Comparison of ENCODE assay signal across 1 cellular context in the genomic region with DNA sequence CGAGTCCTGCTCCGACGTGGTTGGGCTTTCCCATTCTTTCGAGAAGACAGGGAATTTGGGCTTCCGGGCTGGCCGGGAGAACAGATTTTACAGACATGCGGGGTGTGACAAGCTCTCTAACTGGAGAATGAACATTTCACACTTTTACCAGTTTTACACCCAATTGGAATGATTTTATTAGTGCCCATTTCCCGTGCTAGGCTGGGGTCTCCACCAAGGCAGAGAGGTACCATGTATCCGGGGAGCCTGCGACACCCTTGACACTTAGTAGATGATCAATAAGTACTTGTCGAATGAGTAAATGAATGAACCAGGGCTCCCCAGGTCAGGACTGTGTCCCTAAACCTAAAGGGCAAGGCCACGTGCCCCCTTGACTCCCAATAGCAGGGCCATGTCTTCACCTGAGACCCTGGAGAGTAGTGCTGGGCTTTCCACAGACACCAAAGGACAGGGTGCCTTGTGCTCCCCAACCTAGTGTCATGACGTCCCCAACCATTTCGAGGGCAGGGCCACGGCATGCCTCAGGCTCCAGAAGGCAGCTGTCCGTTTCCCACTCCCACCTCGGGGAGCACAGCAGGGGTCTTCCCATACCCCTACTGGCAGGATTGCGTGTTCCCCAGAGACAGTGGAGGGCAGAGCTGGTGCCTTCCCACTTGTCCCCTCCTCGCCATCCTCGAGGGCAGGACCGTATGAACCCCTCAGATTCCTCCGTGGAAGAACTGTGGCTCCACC.
TF ChIP-seq lines count a peak whose summit lies in the region.

No MANE protein-coding gene starts in this region.

TF ChIP-seq in HepG2, 621 proteins besides CTCF, POLR2A, EP300 and RAD21 (continued from another document):
- TF ChIP-seq, protein P1, sequence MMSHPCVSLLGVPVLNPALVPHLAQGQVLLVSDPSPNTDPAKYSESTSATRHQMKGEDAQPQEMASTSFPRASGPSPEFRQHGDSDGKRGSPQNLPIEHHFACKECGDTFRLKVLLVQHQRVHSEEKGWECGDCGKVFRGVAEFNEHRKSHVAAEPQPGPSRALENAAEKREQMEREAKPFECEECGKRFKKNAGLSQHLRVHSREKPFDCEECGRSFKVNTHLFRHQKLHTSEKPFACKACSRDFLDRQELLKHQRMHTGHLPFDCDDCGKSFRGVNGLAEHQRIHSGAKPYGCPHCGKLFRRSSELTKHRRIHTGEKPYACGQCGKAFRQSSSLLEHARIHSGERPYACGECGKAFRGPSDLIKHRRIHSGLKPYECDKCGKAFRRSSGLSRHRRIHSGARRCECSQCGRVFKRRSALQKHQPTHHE (CRISPR knock-in tag; IDR thresholded peaks at IDR 0.05; ENCODE audit: borderline replicate concordance), result no peak
- TF ChIP-seq ZNF253 (CRISPR knock-in tag; IDR thresholded peaks at IDR 0.05; ENCODE audit: borderline replicate concordance), result no peak; the same call in 1 of the 2 replicates
- TF ChIP-seq ZFP82 (CRISPR knock-in tag; IDR thresholded peaks at IDR 0.05; ENCODE audit: borderline replicate concordance), result no peak
- no peak for TF ChIP-seq ZNF543 (CRISPR knock-in tag; IDR thresholded peaks at IDR 0.05)
- TF ChIP-seq PPARG (CRISPR knock-in tag; conservative IDR thresholded peaks at IDR 0.05), result no peak
- TF ChIP-seq GATAD1 (CRISPR knock-in tag; IDR thresholded peaks at IDR 0.05), result 0 out of 2 replicates have a peak, but pooled peaks have one; percentile 10
- TF ChIP-seq HNRNPH1 (optimal IDR thresholded peaks at IDR 0.05; ENCODE audit: low read depth, low read length), result no peak
- TF ChIP-seq, protein P2, sequence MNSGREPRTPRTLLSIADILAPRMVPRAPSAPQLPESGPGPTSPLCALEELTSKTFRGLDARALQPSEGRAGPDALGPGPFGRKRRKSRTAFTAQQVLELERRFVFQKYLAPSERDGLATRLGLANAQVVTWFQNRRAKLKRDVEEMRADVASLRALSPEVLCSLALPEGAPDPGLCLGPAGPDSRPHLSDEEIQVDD (CRISPR knock-in tag; IDR thresholded peaks at IDR 0.05; ENCODE audit: borderline replicate concordance), result no peak
- TF ChIP-seq, protein P3, sequence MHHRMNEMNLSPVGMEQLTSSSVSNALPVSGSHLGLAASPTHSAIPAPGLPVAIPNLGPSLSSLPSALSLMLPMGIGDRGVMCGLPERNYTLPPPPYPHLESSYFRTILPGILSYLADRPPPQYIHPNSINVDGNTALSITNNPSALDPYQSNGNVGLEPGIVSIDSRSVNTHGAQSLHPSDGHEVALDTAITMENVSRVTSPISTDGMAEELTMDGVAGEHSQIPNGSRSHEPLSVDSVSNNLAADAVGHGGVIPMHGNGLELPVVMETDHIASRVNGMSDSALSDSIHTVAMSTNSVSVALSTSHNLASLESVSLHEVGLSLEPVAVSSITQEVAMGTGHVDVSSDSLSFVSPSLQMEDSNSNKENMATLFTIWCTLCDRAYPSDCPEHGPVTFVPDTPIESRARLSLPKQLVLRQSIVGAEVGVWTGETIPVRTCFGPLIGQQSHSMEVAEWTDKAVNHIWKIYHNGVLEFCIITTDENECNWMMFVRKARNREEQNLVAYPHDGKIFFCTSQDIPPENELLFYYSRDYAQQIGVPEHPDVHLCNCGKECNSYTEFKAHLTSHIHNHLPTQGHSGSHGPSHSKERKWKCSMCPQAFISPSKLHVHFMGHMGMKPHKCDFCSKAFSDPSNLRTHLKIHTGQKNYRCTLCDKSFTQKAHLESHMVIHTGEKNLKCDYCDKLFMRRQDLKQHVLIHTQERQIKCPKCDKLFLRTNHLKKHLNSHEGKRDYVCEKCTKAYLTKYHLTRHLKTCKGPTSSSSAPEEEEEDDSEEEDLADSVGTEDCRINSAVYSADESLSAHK (CRISPR knock-in tag; IDR thresholded peaks at IDR 0.05; ENCODE audit: borderline replicate concordance), result no peak
- no peak for TF ChIP-seq EZH2 (conservative IDR thresholded peaks at IDR 0.05; ENCODE audit: low read depth, low read length)
- 0 out of 2 replicates have a peak, but pooled peaks have one; percentile 8 for TF ChIP-seq CEBPG (CRISPR knock-in tag; IDR thresholded peaks at IDR 0.05)
- 0 out of 2 replicates have a peak, but pooled peaks have one; percentile 15 for TF ChIP-seq ZNF337 (CRISPR knock-in tag; IDR thresholded peaks at IDR 0.05; ENCODE audit: borderline replicate concordance, low read depth)
- TF ChIP-seq GABPA (IDR thresholded peaks at IDR 0.05; ENCODE audit: low read depth, low read length), result no peak
- no peak for TF ChIP-seq GABPA (CRISPR knock-in tag; IDR thresholded peaks at IDR 0.05; ENCODE audit: low read depth)
- no peak for TF ChIP-seq ZNF432 (CRISPR knock-in tag; IDR thresholded peaks at IDR 0.05; ENCODE audit: borderline replicate concordance)
- no peak for TF ChIP-seq SAP130 (CRISPR knock-in tag; IDR thresholded peaks at IDR 0.05; ENCODE audit: low read depth)
- no peak for TF ChIP-seq GTF2F1 (IDR thresholded peaks at IDR 0.05; ENCODE audit: low read length)
- no peak for TF ChIP-seq ZNF333 (CRISPR knock-in tag; IDR thresholded peaks at IDR 0.05; ENCODE audit: borderline replicate concordance)
- TF ChIP-seq, protein P4, sequence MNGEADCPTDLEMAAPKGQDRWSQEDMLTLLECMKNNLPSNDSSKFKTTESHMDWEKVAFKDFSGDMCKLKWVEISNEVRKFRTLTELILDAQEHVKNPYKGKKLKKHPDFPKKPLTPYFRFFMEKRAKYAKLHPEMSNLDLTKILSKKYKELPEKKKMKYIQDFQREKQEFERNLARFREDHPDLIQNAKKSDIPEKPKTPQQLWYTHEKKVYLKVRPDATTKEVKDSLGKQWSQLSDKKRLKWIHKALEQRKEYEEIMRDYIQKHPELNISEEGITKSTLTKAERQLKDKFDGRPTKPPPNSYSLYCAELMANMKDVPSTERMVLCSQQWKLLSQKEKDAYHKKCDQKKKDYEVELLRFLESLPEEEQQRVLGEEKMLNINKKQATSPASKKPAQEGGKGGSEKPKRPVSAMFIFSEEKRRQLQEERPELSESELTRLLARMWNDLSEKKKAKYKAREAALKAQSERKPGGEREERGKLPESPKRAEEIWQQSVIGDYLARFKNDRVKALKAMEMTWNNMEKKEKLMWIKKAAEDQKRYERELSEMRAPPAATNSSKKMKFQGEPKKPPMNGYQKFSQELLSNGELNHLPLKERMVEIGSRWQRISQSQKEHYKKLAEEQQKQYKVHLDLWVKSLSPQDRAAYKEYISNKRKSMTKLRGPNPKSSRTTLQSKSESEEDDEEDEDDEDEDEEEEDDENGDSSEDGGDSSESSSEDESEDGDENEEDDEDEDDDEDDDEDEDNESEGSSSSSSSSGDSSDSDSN (CRISPR knock-in tag; IDR thresholded peaks at IDR 0.05), result no peak
- TF ChIP-seq ZMAT3 (CRISPR knock-in tag; conservative IDR thresholded peaks at IDR 0.05), result 0 out of 2 replicates have a peak, but pooled peaks have one; percentile 5
- no peak for TF ChIP-seq SP140L (CRISPR knock-in tag; IDR thresholded peaks at IDR 0.05; ENCODE audit: borderline replicate concordance)
- TF ChIP-seq, protein P5, sequence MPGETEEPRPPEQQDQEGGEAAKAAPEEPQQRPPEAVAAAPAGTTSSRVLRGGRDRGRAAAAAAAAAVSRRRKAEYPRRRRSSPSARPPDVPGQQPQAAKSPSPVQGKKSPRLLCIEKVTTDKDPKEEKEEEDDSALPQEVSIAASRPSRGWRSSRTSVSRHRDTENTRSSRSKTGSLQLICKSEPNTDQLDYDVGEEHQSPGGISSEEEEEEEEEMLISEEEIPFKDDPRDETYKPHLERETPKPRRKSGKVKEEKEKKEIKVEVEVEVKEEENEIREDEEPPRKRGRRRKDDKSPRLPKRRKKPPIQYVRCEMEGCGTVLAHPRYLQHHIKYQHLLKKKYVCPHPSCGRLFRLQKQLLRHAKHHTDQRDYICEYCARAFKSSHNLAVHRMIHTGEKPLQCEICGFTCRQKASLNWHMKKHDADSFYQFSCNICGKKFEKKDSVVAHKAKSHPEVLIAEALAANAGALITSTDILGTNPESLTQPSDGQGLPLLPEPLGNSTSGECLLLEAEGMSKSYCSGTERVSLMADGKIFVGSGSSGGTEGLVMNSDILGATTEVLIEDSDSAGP (CRISPR knock-in tag; IDR thresholded peaks at IDR 0.05; ENCODE audit: borderline replicate concordance), result no peak
- TF ChIP-seq FOSL1 (CRISPR knock-in tag; IDR thresholded peaks at IDR 0.05; ENCODE audit: borderline replicate concordance), result no peak
- TF ChIP-seq ZNF101 (CRISPR knock-in tag; IDR thresholded peaks at IDR 0.05; ENCODE audit: borderline replicate concordance, low read depth), result no peak
- TF ChIP-seq FIP1L1 (IDR thresholded peaks at IDR 0.05; ENCODE audit: borderline replicate concordance, insufficient read depth, low read depth, low read length), result no peak
- TF ChIP-seq ZNF678 (CRISPR knock-in tag; IDR thresholded peaks at IDR 0.05), result no peak
- peak; percentile 17; the same call in 1 of the 2 replicates for TF ChIP-seq HDAC1 (CRISPR knock-in tag; IDR thresholded peaks at IDR 0.05)
- no peak for TF ChIP-seq ZNF616 (CRISPR knock-in tag; IDR thresholded peaks at IDR 0.05; ENCODE audit: low read depth)
- TF ChIP-seq ZBTB38 (CRISPR knock-in tag; IDR thresholded peaks at IDR 0.05), result no peak
- TF ChIP-seq, protein P6, sequence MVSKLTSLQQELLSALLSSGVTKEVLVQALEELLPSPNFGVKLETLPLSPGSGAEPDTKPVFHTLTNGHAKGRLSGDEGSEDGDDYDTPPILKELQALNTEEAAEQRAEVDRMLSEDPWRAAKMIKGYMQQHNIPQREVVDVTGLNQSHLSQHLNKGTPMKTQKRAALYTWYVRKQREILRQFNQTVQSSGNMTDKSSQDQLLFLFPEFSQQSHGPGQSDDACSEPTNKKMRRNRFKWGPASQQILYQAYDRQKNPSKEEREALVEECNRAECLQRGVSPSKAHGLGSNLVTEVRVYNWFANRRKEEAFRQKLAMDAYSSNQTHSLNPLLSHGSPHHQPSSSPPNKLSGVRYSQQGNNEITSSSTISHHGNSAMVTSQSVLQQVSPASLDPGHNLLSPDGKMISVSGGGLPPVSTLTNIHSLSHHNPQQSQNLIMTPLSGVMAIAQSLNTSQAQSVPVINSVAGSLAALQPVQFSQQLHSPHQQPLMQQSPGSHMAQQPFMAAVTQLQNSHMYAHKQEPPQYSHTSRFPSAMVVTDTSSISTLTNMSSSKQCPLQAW (CRISPR knock-in tag; IDR thresholded peaks at IDR 0.05), result peak; percentile 13; the same call in 1 of the 2 replicates
- no peak for TF ChIP-seq ARID2 (CRISPR knock-in tag; IDR thresholded peaks at IDR 0.05; ENCODE audit: borderline replicate concordance)
- TF ChIP-seq SALL1 (CRISPR knock-in tag; IDR thresholded peaks at IDR 0.05), result no peak; the same call in 1 of the 2 replicates
- TF ChIP-seq ZNF605 (CRISPR knock-in tag; IDR thresholded peaks at IDR 0.05), result peak; percentile 44
- TF ChIP-seq YEATS4 (CRISPR knock-in tag; IDR thresholded peaks at IDR 0.05; ENCODE audit: borderline replicate concordance), result 0 out of 2 replicates have a peak, but pooled peaks have one; percentile 3
- TF ChIP-seq, protein P7, sequence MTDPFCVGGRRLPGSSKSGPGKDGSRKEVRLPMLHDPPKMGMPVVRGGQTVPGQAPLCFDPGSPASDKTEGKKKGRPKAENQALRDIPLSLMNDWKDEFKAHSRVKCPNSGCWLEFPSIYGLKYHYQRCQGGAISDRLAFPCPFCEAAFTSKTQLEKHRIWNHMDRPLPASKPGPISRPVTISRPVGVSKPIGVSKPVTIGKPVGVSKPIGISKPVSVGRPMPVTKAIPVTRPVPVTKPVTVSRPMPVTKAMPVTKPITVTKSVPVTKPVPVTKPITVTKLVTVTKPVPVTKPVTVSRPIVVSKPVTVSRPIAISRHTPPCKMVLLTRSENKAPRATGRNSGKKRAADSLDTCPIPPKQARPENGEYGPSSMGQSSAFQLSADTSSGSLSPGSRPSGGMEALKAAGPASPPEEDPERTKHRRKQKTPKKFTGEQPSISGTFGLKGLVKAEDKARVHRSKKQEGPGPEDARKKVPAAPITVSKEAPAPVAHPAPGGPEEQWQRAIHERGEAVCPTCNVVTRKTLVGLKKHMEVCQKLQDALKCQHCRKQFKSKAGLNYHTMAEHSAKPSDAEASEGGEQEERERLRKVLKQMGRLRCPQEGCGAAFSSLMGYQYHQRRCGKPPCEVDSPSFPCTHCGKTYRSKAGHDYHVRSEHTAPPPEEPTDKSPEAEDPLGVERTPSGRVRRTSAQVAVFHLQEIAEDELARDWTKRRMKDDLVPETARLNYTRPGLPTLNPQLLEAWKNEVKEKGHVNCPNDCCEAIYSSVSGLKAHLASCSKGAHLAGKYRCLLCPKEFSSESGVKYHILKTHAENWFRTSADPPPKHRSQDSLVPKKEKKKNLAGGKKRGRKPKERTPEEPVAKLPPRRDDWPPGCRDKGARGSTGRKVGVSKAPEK (CRISPR knock-in tag; IDR thresholded peaks at IDR 0.05; ENCODE audit: borderline replicate concordance), result no peak
- no peak for TF ChIP-seq ZIK1 (CRISPR knock-in tag; IDR thresholded peaks at IDR 0.05; ENCODE audit: borderline replicate concordance, low read depth)
- no peak for TF ChIP-seq MIXL1 (CRISPR knock-in tag; IDR thresholded peaks at IDR 0.05)
- TF ChIP-seq EEA1 (CRISPR knock-in tag; IDR thresholded peaks at IDR 0.05; ENCODE audit: borderline replicate concordance), result no peak
- no peak for TF ChIP-seq POLR2G (IDR thresholded peaks at IDR 0.05; ENCODE audit: low read depth, low read length)
- TF ChIP-seq, protein P8, sequence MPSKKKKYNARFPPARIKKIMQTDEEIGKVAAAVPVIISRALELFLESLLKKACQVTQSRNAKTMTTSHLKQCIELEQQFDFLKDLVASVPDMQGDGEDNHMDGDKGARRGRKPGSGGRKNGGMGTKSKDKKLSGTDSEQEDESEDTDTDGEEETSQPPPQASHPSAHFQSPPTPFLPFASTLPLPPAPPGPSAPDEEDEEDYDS (CRISPR knock-in tag; IDR thresholded peaks at IDR 0.05), result no peak
- TF ChIP-seq NFE2L1 (CRISPR knock-in tag; IDR thresholded peaks at IDR 0.05; ENCODE audit: borderline replicate concordance), result no peak
- no peak for TF ChIP-seq NBN (conservative IDR thresholded peaks at IDR 0.05)
- peak; percentile 33; the same call in 1 of the 2 replicates for TF ChIP-seq ZNF556 (CRISPR knock-in tag; IDR thresholded peaks at IDR 0.05; ENCODE audit: borderline replicate concordance)
- TF ChIP-seq ZNF484 (CRISPR knock-in tag; IDR thresholded peaks at IDR 0.05; ENCODE audit: borderline replicate concordance, low read depth), result no peak
- TF ChIP-seq ZNF564 (CRISPR knock-in tag; IDR thresholded peaks at IDR 0.05), result no peak
- TF ChIP-seq FOXC1 (CRISPR knock-in tag; IDR thresholded peaks at IDR 0.05; ENCODE audit: borderline replicate concordance), result no peak
- 0 out of 2 replicates have a peak, but pooled peaks have one; percentile 11 for TF ChIP-seq ZSCAN29 (CRISPR knock-in tag; conservative IDR thresholded peaks at IDR 0.05)
- TF ChIP-seq ZNF317 (CRISPR knock-in tag; IDR thresholded peaks at IDR 0.05), result no peak
- no peak for TF ChIP-seq ZBTB3 (CRISPR knock-in tag; IDR thresholded peaks at IDR 0.05; ENCODE audit: borderline replicate concordance, low read depth)
- no peak for TF ChIP-seq NR2F6 (IDR thresholded peaks at IDR 0.05)
- TF ChIP-seq NR2F6 (CRISPR knock-in tag; IDR thresholded peaks at IDR 0.05), result no peak
